Comparison of ENCODE assay signal across 8 cellular contexts in the genomic region with DNA sequence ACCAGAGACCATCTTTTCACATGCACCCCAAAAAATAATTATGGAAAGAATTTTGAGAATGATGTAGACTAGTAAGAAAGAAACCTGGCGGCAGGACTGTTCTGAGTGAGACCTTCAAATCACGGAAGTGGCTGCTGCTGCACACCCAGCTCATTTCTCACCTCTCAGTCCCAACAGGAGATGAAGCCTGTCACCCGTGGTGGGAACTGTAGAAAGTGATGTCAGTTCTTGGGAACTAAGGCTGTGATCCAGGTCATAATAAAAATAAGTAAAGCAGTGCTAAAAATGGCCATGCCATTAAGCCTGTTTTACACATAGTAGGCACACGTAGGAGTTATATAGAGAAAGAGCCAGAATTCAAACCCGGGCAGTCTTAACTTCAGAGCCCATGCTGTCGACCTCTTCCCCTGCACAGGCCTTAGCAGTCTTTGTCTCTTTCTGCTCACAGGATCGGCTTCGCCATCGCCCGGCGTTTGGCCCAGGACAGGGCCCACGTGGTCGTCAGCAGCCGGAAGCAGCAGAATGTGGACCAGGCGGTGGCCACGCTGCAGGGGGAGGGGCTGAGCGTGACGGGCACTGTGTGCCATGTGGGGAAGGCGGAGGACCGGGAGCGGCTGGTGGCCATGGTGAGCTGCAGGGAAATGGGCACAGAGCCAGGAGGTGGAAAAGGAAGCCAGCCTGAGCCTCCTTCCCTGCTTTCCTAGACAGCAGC. TPM values are rescaled to one million over a fixed set of nuclear protein-coding genes. Genes with fewer than 3 reads are reported as not detected.
A peak's percentile ranks its signal among the peaks of the same experiment; 100 is the strongest.
DNase-seq lines count a peak whose midpoint lies in the region; ATAC-seq and TF ChIP-seq lines count a peak whose summit lies in the region.
"Not testable (repeated sequence)": the region's sequence is repeated elsewhere in the genome, so short reads cannot be mapped to it uniquely, and the experiment has no call there.

No MANE protein-coding gene starts in this region.

- H3K4me3 ChIP-seq in transverse colon: peak overlapping the region in 1 of 4 donors; percentile 32

- peak overlapping the region; percentile 83 for H3K27ac Mint-ChIP-seq in T-helper 17 cell
- H3K27ac Mint-ChIP-seq in activated naive CD8-positive, alpha-beta T cell treated with anti-CD3 and anti-CD28 coated beads, Interleukin-2, amount 10 ng/mL, durations not matched to agents 7 days and 5 days: not testable (repeated sequence)

- POLR2A ChIA-PET in activated naive CD8-positive, alpha-beta T cell treated with anti-CD3 and anti-CD28 coated beads, Interleukin-2, amount 10 ng/mL, durations not matched to agents 7 days and 5 days (lab: Charles Lee): not testable (repeated sequence)

- TF ChIP-seq EP300 in transverse colon (IDR thresholded peaks at IDR 0.05; ENCODE audit: low read depth): not testable (repeated sequence)

- not testable (repeated sequence) for H3K27me3 ChIP-seq in transverse colon

- not testable (repeated sequence) for H3K36me3 ChIP-seq in transverse colon

- ATAC-seq in GM21390 (IDR thresholded peaks at IDR 0.05; ENCODE audit: unreplicated experiment): peak; percentile 33
- not testable (repeated sequence) for ATAC-seq in T-helper 17 cell; activated naive CD8-positive, alpha-beta T cell treated with anti-CD3 and anti-CD28 coated beads, Interleukin-2, amount 10 ng/mL, durations not matched to agents 7 days and 5 days (ENCODE audit: low read depth)

- DNase-seq in DMS53 (lab: John Stamatoyannopoulos, UW) (peak; percentile 58), NCI-H1417 (lab: John Stamatoyannopoulos, UW) (peak; percentile 48 to 91 (median 84)), cardiac septum (ENCODE audit: low spot score) (peak; percentile 76), nucleus accumbens (lab: John Stamatoyannopoulos, UW) (peak in 41 of 56 donors; percentile 23 to 84 (median 56)), transverse colon (peak; percentile 89)
- DNase-seq in T-helper 17 cell; activated naive CD8-positive, alpha-beta T cell treated with anti-CD3 and anti-CD28 coated beads, Interleukin-2, amount 10 ng/mL, durations not matched to agents 7 days and 5 days: not testable (repeated sequence)

- peaks cover 4 to 28% (median 23%) of the 10 kb centered on the region in 4 donors for H3K4me1 ChIP-seq in transverse colon

- H3K27ac ChIP-seq in transverse colon: peak overlapping the region; percentile 79 to 89 (median 80)

- not testable (repeated sequence) for H3K36me3 Mint-ChIP-seq in T-helper 17 cell (ENCODE audit: low read depth); activated naive CD8-positive, alpha-beta T cell treated with anti-CD3 and anti-CD28 coated beads, Interleukin-2, amount 10 ng/mL, durations not matched to agents 7 days and 5 days

- H3K4me3 Mint-ChIP-seq in T-helper 17 cell: peak overlapping the region; percentile 87
- H3K4me3 Mint-ChIP-seq in activated naive CD8-positive, alpha-beta T cell treated with anti-CD3 and anti-CD28 coated beads, Interleukin-2, amount 10 ng/mL, durations not matched to agents 7 days and 5 days: peak overlapping the region; percentile 80

- H3K9me3 ChIP-seq in T-helper 17 cell (ENCODE audit: control insufficient read depth, low read length, poor library complexity, severe bottlenecking); transverse colon: not testable (repeated sequence)

- 62% methylated on average over 21 of the region's 21 CpGs; no CpG with 5 or more reads in 1 of the 2 donors for WGBS in transverse colon (ENCODE audit: low coverage in 1 of 2), 2 donors

- in situ Hi-C loops in transverse colon (cut with MboI; ENCODE audit: low pct_ligation_motif_present in 1 of 4, low pct_unique_long_range_greater_than_20kb in 1 of 4, low sequenced_read_pairs in 3 of 4): loop anchor here in 1 of 4 donors (5.0 kb wide), 1 partner anchor 47 kb away; no protein-coding TSS in a partner anchor

- intact Hi-C loops in cardiac septum (cut with DNase I): loop anchor here (10.0 kb wide), 1 partner anchor 105 kb away; a partner anchor contains a TSS
- intact Hi-C loops in transverse colon (cut with DNase I; ENCODE audit: low total_unique reads): not testable (repeated sequence)

- H3K9me3 Mint-ChIP-seq in activated naive CD8-positive, alpha-beta T cell treated with anti-CD3 and anti-CD28 coated beads, Interleukin-2, amount 10 ng/mL, durations not matched to agents 7 days and 5 days: not testable (repeated sequence)

- not testable (repeated sequence) for TF ChIP-seq POLR2A in transverse colon (IDR thresholded peaks at IDR 0.05)

- H3K4me1 Mint-ChIP-seq in T-helper 17 cell: peaks cover 22% of the 10 kb centered on the region
- peaks cover 27% of the 10 kb centered on the region for H3K4me1 Mint-ChIP-seq in activated naive CD8-positive, alpha-beta T cell treated with anti-CD3 and anti-CD28 coated beads, Interleukin-2, amount 10 ng/mL, durations not matched to agents 7 days and 5 days

- not testable (repeated sequence) for TF ChIP-seq CTCF in transverse colon (IDR thresholded peaks at IDR 0.05)

- H3K27me3 Mint-ChIP-seq in T-helper 17 cell; activated naive CD8-positive, alpha-beta T cell treated with anti-CD3 and anti-CD28 coated beads, Interleukin-2, amount 10 ng/mL, durations not matched to agents 7 days and 5 days: not testable (repeated sequence)

RNA-seq across cellular contexts. Expression of a gene that starts 1.2 kb away (rescaled TPM):
- total RNA-seq in T-helper 17 cell (1 to 10 TPM; 9.9 to 10.0 TPM), cardiac septum (26.2 TPM), transverse colon (10 to 100 TPM; 18.1 to 38.9 (median 27.6) TPM)
- total RNA-seq in activated naive CD8-positive, alpha-beta T cell treated with anti-CD3 and anti-CD28 coated beads, Interleukin-2, amount 10 ng/mL, durations not matched to agents 7 days and 5 days: 10 to 100 TPM; 17.7 to 20.9 TPM

RNA-seq across cellular contexts. Expression of a gene that starts 36.3 kb away (rescaled TPM):
- total RNA-seq in T-helper 17 cell (10 to 100 TPM in 1 of 2 donors, 1 to 10 TPM in 1; 7.6 to 13.4 TPM), cardiac septum (26.0 TPM), transverse colon (10 to 100 TPM; 29.9 to 54.9 (median 42.6) TPM)
- total RNA-seq in activated naive CD8-positive, alpha-beta T cell treated with anti-CD3 and anti-CD28 coated beads, Interleukin-2, amount 10 ng/mL, durations not matched to agents 7 days and 5 days: 10 to 100 TPM; 17.1 to 20.0 TPM
